32 cellular contexts compared by ENCODE assay signal in the genomic region with DNA sequence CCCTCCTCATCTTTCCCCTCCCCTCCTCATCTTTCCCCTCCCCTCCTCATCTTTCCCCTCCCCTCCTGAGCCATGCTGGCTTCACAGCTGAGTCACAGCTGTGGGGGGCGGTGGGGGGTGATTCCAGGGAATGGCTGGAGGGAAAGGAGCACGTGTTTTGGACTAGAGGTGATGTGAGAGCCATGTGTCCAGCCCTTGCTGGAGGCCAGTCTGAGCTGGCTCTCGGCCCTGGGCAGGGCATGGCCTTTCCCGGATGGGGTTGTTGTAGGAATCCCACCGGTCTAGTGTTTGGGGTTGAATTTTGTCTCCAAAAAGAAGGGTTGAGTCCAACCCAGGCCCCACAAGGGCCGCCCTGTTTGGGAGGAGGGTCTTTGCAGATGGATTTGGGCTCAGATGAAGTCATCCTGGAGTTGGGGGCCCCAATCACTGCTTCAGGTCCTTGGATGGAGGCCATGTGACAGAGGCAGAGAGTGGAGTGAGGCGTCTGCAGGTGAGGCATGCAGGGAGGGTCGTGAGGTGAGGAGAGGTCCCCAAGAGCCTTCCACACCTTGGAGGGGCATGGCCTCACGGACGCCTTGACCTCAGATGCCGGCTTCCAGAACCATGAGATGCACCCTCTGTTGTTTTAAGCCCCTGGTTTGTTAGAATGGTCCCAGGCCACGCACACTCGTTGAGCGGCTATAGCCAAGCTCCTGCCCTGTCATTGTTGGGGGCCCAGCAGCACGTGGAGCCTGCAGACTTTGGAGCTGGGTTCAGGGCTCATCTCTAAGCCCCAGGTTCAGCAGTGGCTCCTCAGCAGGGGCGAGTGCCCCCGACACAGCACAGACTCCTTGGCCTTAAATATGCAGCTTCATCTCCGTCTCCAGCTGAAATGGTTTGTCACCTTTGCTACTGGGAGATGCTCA.
DNase-seq lines count a peak whose midpoint lies in the region; ATAC-seq and TF ChIP-seq lines count a peak whose summit lies in the region.
"Had no signal": no experiment of that assay in that cellular context is flagged by ENCODE, and none has a peak within 500 bp of the region (broad histone marks: within the 10 kb centered on the region; RNA-seq: fewer than 3 reads in every experiment).

No MANE protein-coding gene starts in this region.

- no peak overlapping the region for H2BK120ac ChIP-seq in neuronal stem cell (ENCODE audit: low read depth, low read length)

- H2BK15ac ChIP-seq in neuronal stem cell (ENCODE audit: low read length), result peak overlapping the region; percentile 89

- peak overlapping the region; percentile 60 for H3K18ac ChIP-seq in neuronal stem cell (ENCODE audit: low read length)

- H3K4me2 ChIP-seq in neuronal stem cell (ENCODE audit: insufficient read depth, low read length, poor library complexity, severe bottlenecking), result no peak overlapping the region

- no peak overlapping the region for H3K9ac ChIP-seq in neuronal stem cell (ENCODE audit: low read depth, low read length, poor library complexity)

- H4K91ac ChIP-seq in neuronal stem cell (ENCODE audit: low read depth, low read length, poor library complexity), result no peak overlapping the region

- no peak for TF ChIP-seq CTCF in right atrium auricular region (IDR thresholded peaks at IDR 0.05)

- H3K4me1 ChIP-seq in right atrium auricular region (no peaks in the 10 kb centered on the region), neuronal stem cell (ENCODE audit: control insufficient read depth in 2 of 2, insufficient read depth in 1 of 2, low read depth in 1 of 2, low read length in 2 of 2) (peaks cover 2 to 4% of the 10 kb centered on the region in 2 donors), aorta (ENCODE audit: control insufficient read depth in 1 of 2, insufficient read depth in 2 of 2, low read length in 2 of 2) (no peaks in the 10 kb centered on the region)
- H3K4me1 ChIP-seq: pancreas, thyroid gland had no signal

- WGBS in neuronal stem cell (ENCODE audit: extremely low coverage in 2 of 2, insufficient read length in 2 of 2, insufficient replicate concordance in 1 of 2), 2 donors, result no CpG with 5 or more reads among the region's 18 CpGs
- 80 to 83% methylated on average over 17 to 18 of the region's 18 CpGs for WGBS in aorta, 2 donors

- H2BK12ac ChIP-seq in neuronal stem cell (ENCODE audit: low read length), result no peak overlapping the region

- DNase-seq in cardiac septum (ENCODE audit: low spot score), result peak; percentile 35
- DNase-seq in right atrium auricular region (ENCODE audit: low spot score), result no peak
- DNase-seq in astrocyte of the hippocampus (ENCODE audit: low read depth, low spot score), result peak; percentile 17
- no peak for DNase-seq in neuronal stem cell (ENCODE audit: low spot score)
- DNase-seq in aorta, result peak; percentile 20 to 51
- DNase-seq in NAMALWA (ENCODE audit: low spot score), result no peak
- no peak for DNase-seq in OCI-M2 (lab: John Stamatoyannopoulos, UW; ENCODE audit: unreplicated experiment)
- DNase-seq in cortex of kidney (lab: John Stamatoyannopoulos, UW), result no peak
- DNase-seq: ACHN; activated CD4-positive, alpha-beta T cell treated with anti-CD3 and anti-CD28 coated beads, Interleukin-2, amount 50 U/mL, for 1 hour; activated naive CD4-positive, alpha-beta T cell treated with anti-CD3 and anti-CD28 coated beads, Interleukin-2, amount 10 ng/mL, durations not matched to agents 7 days and 5 days; CD4-positive, alpha-beta memory T cell; EL; immature natural killer cell; NCI-H1105 treated with DMSO at 0.1 percent for 48 hours; NCI-H187 treated with DMSO at 0.1 percent for 48 hours; NCI-H2171; NCI-H510A treated with DMSO at 0.1 percent for 48 hours; nephron progenitor cell; OCI-M1; SIG-M5; stimulated activated CD4-positive, alpha-beta T cell treated with anti-CD3 and anti-CD28 coated beads, Interleukin-12 subunit alpha, Interleukin-12 subunit beta, amount 100 ng/mL, for 4 hours; stimulated activated CD4-positive, alpha-beta T cell treated with anti-CD3 and anti-CD28 coated beads, Interleukin-2, amount 100 ng/mL, for 48 hours; stimulated activated naive CD8-positive, alpha-beta T cell treated with anti-CD3 and anti-CD28 coated beads, Interleukin-15, amount 100 ng/mL, for 72 hours; SW 1271; T1000; thyroid gland had no signal

- H3K23ac ChIP-seq in neuronal stem cell (ENCODE audit: low read depth, low read length, poor library complexity), result no peak overlapping the region

- no peak overlapping the region for H3K4ac ChIP-seq in neuronal stem cell (ENCODE audit: low read length)

- peaks cover 4% of the 10 kb centered on the region for H3K79me1 ChIP-seq in neuronal stem cell (ENCODE audit: low read depth, low read length)

- H3K36me3 ChIP-seq in right atrium auricular region (no peaks in the 10 kb centered on the region), neuronal stem cell (replicated peaks in 1 of 2; ENCODE audit: control insufficient read depth in 2 of 2, insufficient read depth in 2 of 2, low read length in 2 of 2) (peaks cover 0 to under 1% of the 10 kb centered on the region in 2 donors), aorta (ENCODE audit: control insufficient read depth in 1 of 2, insufficient read depth in 2 of 2, low read length in 1 of 2) (no peaks in the 10 kb centered on the region)
- H3K36me3 ChIP-seq: adrenal gland, pancreas, thyroid gland had no signal

- H3K14ac ChIP-seq in neuronal stem cell (ENCODE audit: low read length), result no peak overlapping the region

- H3K27ac ChIP-seq in right atrium auricular region (no peak overlapping the region), neuronal stem cell (replicated peaks; ENCODE audit: low read length) (no peak overlapping the region), aorta (ENCODE audit: low read depth in 1 of 2, low read length in 2 of 2) (no peak overlapping the region)
- H3K27ac ChIP-seq: adrenal gland, pancreas, thyroid gland had no signal

- no peak overlapping the region for H4K8ac ChIP-seq in neuronal stem cell (ENCODE audit: low read depth, low read length)

- H2BK5ac ChIP-seq in neuronal stem cell (ENCODE audit: low read length), result peak overlapping the region; percentile 60

- H2AFZ ChIP-seq in neuronal stem cell (ENCODE audit: low read length), result no peak overlapping the region

- no peak overlapping the region for H3K4me3 ChIP-seq in right atrium auricular region
- no peak overlapping the region for H3K4me3 ChIP-seq in neuronal stem cell (ENCODE audit: low read length in 2 of 2)
- H3K4me3 ChIP-seq in aorta (ENCODE audit: low read length in 2 of 2), result no peak overlapping the region
- H3K4me3 ChIP-seq: adrenal gland, K562, pancreas, thyroid gland had no signal

- H3K27me3 ChIP-seq in right atrium auricular region, result no peaks in the 10 kb centered on the region
- H3K27me3 ChIP-seq in neuronal stem cell (ENCODE audit: control insufficient read depth in 3 of 3, insufficient read depth in 3 of 3, low read depth in 1 of 3, low read length in 3 of 3), result peaks cover 0 to 1% (median 0%) of the 10 kb centered on the region in 3 experiments
- H3K27me3 ChIP-seq in aorta (ENCODE audit: control insufficient read depth in 1 of 2, insufficient read depth in 2 of 2, low read length in 1 of 2), result no peaks in the 10 kb centered on the region
- H3K27me3 ChIP-seq: adrenal gland, pancreas, thyroid gland had no signal

- peak overlapping the region; percentile 91 for H2AK5ac ChIP-seq in neuronal stem cell (ENCODE audit: low read depth, low read length)

- intact Hi-C loops in cardiac septum (cut with DNase I), result no loop called here
- intact Hi-C loops in aorta (cut with DNase I), result no loop called here

- H3K9me3 ChIP-seq in right atrium auricular region, result no peaks in the 10 kb centered on the region
- peaks cover 15 to 24% of the 10 kb centered on the region in 2 donors for H3K9me3 ChIP-seq in neuronal stem cell (replicated peaks in 1 of 2; ENCODE audit: control insufficient read depth in 2 of 2, insufficient read depth in 1 of 2, low read depth in 1 of 2, low read length in 2 of 2)
- no peaks in the 10 kb centered on the region for H3K9me3 ChIP-seq in aorta (ENCODE audit: control insufficient read depth, low read length)
- H3K9me3 ChIP-seq: adrenal gland, pancreas, thyroid gland had no signal

- ATAC-seq in aorta (ENCODE audit: low FRiP score), result no peak
- ATAC-seq: left colon; pancreas; stimulated activated naive CD8-positive, alpha-beta T cell treated with anti-CD3 and anti-CD28 coated beads, Interleukin-15, amount 100 ng/mL, for 72 hours; WTC11 had no signal

Comparison
In these comparisons a context has a peak if more than half of its experiments do, and no peak if none do; other contexts are left out.
1. DNase-seq: peak in cardiac septum (single experiment), astrocyte of the hippocampus (single experiment) and aorta (2 of 2); none in right atrium auricular region (single experiment), neuronal stem cell (single experiment), NAMALWA (single experiment), OCI-M2 (single experiment) and cortex of kidney (single experiment).